In genomic region chr11:122339661-122340060, GRCh38 we compare ENCODE assay signal across 21 cellular contexts.
DNase-seq lines count a peak whose midpoint lies in the region; ATAC-seq and TF ChIP-seq lines count a peak whose summit lies in the region.
"Had no signal": no experiment of that assay in that cellular context is flagged by ENCODE, and none has a peak within 500 bp of the region (broad histone marks: within the 10 kb centered on the region; RNA-seq: fewer than 3 reads in every experiment).

No MANE protein-coding gene starts in this region.

- intact Hi-C loops in heart left ventricle (cut with DNase I), result no loop called here
- intact Hi-C loops in lower lobe of right lung (cut with DNase I), result no loop called here

- H3K27me3 ChIP-seq in heart left ventricle (no peaks in the 10 kb centered on the region), lower lobe of right lung (ENCODE audit: low read depth) (no peaks in the 10 kb centered on the region)
- H3K27me3 ChIP-seq: SJCRH30 had no signal

- no peaks in the 10 kb centered on the region for H3K36me3 ChIP-seq in heart left ventricle
- H3K36me3 ChIP-seq in lower lobe of right lung, result no peaks in the 10 kb centered on the region
- H3K36me3 ChIP-seq: SJCRH30 had no signal

- H3K4me1 ChIP-seq in heart left ventricle (peaks cover 0 to 62% (median 7%) of the 10 kb centered on the region in 12 donors), lower lobe of right lung (peaks cover 13% of the 10 kb centered on the region)
- H3K4me1 ChIP-seq: SJCRH30 had no signal

- 93 to 98% (median 95%) methylated on average over 1 of the region's 1 CpG for WGBS in heart left ventricle, 4 donors

- H3K9me3 ChIP-seq in heart left ventricle (no peaks in the 10 kb centered on the region), lower lobe of right lung (no peaks in the 10 kb centered on the region)
- H3K9me3 ChIP-seq: A549, SJCRH30 had no signal

- no peak for TF ChIP-seq POLR2A in heart left ventricle (IDR thresholded peaks at IDR 0.05)

- DNase-seq in NCI-H226, result peak; percentile 73
- peak; percentile 89 for DNase-seq in amniotic epithelial cell (ENCODE audit: low read depth)
- peak; percentile 0 for DNase-seq in islet precursor cell
- no peak for DNase-seq in heart left ventricle
- DNase-seq in lower lobe of right lung, result no peak
- no peak for DNase-seq in GM19238 (ENCODE audit: insufficient read length, low spot score)
- no peak for DNase-seq in HK-2 (ENCODE audit: unreplicated experiment)
- DNase-seq: C1 segment of cervical spinal cord; CD4-positive, alpha-beta memory T cell; DMS 273 treated with DMSO at 0.1 percent for 48 hours; HCEC 1CT; Karpas-422; NCI-H1092; NCI-H1436; NCI-H187; NCI-H446 treated with DMSO at 0.1 percent for 48 hours; NCI-H526 treated with DMSO at 0.1 percent for 48 hours; PC-9; SJCRH30 had no signal

- no peak for TF ChIP-seq CTCF in heart left ventricle (IDR thresholded peaks at IDR 0.05)
- TF ChIP-seq CTCF in lower lobe of right lung (IDR thresholded peaks at IDR 0.05), result no peak

- no peak overlapping the region for H3K4me3 ChIP-seq in heart left ventricle
- H3K4me3 ChIP-seq in lower lobe of right lung, result no peak overlapping the region
- H3K4me3 ChIP-seq: A549, PC-9, SJCRH30 had no signal

- no peak overlapping the region for H3K27ac ChIP-seq in heart left ventricle
- no peak overlapping the region for H3K27ac ChIP-seq in lower lobe of right lung
- H3K27ac ChIP-seq: A549, PC-9, SJCRH30 had no signal

- ATAC-seq in heart left ventricle (no peak), lower lobe of right lung (no peak)
- ATAC-seq: A549, Right ventricle myocardium inferior had no signal

Comparison
In these comparisons a context has a peak if more than half of its experiments do, and no peak if none do; other contexts are left out.
1. DNase-seq: peak in NCI-H226 (single experiment), amniotic epithelial cell (single experiment) and islet precursor cell (single experiment); none in heart left ventricle (0 of 5), lower lobe of right lung (single experiment), GM19238 (single experiment) and HK-2 (single experiment).